Comparison of ENCODE assay signal across 1 cellular context in the genomic region with DNA sequence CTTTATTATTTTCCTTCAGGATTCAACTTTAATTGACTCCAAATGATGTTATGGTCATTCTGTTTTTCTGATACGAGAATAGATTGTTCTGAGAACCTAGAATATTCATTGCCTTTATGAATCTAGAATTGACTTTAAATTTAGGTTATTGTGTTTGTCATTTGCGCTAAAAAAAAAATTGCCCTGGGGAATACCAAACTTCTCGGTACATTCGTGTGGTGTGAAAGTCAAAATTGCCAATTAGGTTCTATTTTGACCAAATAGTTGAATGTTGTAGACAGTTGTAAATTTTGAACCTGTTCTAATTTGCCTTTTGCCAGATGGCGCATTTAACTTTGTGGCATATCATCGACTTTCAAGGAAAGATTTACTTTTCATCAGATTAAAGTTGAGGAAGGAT.
TF ChIP-seq lines count a peak whose summit lies in the region.

No MANE protein-coding gene starts in this region.

TF ChIP-seq in GM12878, 131 proteins besides CTCF, POLR2A, EP300 and RAD21 (continues in another document):
- TF ChIP-seq RELA (IDR thresholded peaks at IDR 0.05; ENCODE audit: borderline replicate concordance, partially characterized antibody) (no peak), IRF4 (IDR thresholded peaks at IDR 0.05; ENCODE audit: low read depth, low read length) (no peak), MEF2B (IDR thresholded peaks at IDR 0.05; ENCODE audit: partially characterized antibody, poor library complexity, severe bottlenecking) (peak; percentile 74), CHD1 (IDR thresholded peaks at IDR 0.05; ENCODE audit: low read depth, low read length) (no peak), SREBF1 (IDR thresholded peaks at IDR 0.05; ENCODE audit: low read length) (no peak), SMAD5 (IDR thresholded peaks at IDR 0.05; ENCODE audit: low read depth) (no peak), GATAD2B (conservative IDR thresholded peaks at IDR 0.05; ENCODE audit: low read depth) (no peak), CBX5 (IDR thresholded peaks at IDR 0.05; ENCODE audit: low read depth) (no peak), REST (IDR thresholded peaks at IDR 0.05; ENCODE audit: low read depth, low read length) (no peak), FOS (IDR thresholded peaks at IDR 0.05; ENCODE audit: borderline replicate concordance, extremely low read depth, insufficient read length) (no peak), SIN3A (IDR thresholded peaks at IDR 0.05; ENCODE audit: low read depth, low read length) (no peak), JUNB (IDR thresholded peaks at IDR 0.05) (peak; percentile 12; the same call in 1 of the 2 replicates), NFIC (IDR thresholded peaks at IDR 0.05; ENCODE audit: low read depth, low read length) (peak; percentile 18; the same call in 1 of the 2 replicates), WRNIP1 (IDR thresholded peaks at IDR 0.05; ENCODE audit: borderline replicate concordance, low read depth, low read length) (no peak), SP1 (IDR thresholded peaks at IDR 0.05; ENCODE audit: low read depth, low read length) (no peak), ZNF384 (IDR thresholded peaks at IDR 0.05; ENCODE audit: borderline replicate concordance, low read depth, low read length) (peak; percentile 52; the same call in 1 of the 2 replicates), EGR1 (IDR thresholded peaks at IDR 0.05; ENCODE audit: borderline replicate concordance in 1 of 2, low read depth in 2 of 2, low read length in 2 of 2) (no peak), RUNX3 (IDR thresholded peaks at IDR 0.05; ENCODE audit: low read length) (peak; percentile 29; the same call in 1 of the 2 replicates), YY1 (IDR thresholded peaks at IDR 0.05; ENCODE audit: low read depth, low read length) (no peak), CBFB (IDR thresholded peaks at IDR 0.05; ENCODE audit: low read depth) (no peak), CEBPZ (IDR thresholded peaks at IDR 0.05; ENCODE audit: low read depth, low read length) (no peak), E4F1 (IDR thresholded peaks at IDR 0.05; ENCODE audit: borderline replicate concordance, partially characterized antibody) (no peak), ZNF687 (IDR thresholded peaks at IDR 0.05) (no peak), ZNF274 (IDR thresholded peaks at IDR 0.05; ENCODE audit: insufficient read depth, insufficient read length) (no peak), NBN (IDR thresholded peaks at IDR 0.05) (no peak), E2F8 (IDR thresholded peaks at IDR 0.05; ENCODE audit: low read depth, partially characterized antibody) (no peak), POU2F2 (IDR thresholded peaks at IDR 0.05; ENCODE audit: borderline replicate concordance, low read depth, low read length) (no peak), EZH2 (IDR thresholded peaks at IDR 0.05; ENCODE audit: borderline replicate concordance, control insufficient read depth, low read depth, low read length) (no peak), IKZF1 (conservative IDR thresholded peaks at IDR 0.05) (no peak), MTA2 (IDR thresholded peaks at IDR 0.05; ENCODE audit: low read depth) (peak; percentile 54; the same call in 1 of the 2 replicates), TBL1XR1 (IDR thresholded peaks at IDR 0.05; ENCODE audit: low read depth, low read length) (no peak), ETV6 (conservative IDR thresholded peaks at IDR 0.05 in 1 of 2, IDR thresholded peaks at IDR 0.05 in 1 of 2; ENCODE audit: borderline replicate concordance in 1 of 2, low read depth in 1 of 2) (no peak), BHLHE40 (IDR thresholded peaks at IDR 0.05; ENCODE audit: borderline replicate concordance in 1 of 2, low read depth in 2 of 2, low read length in 1 of 2) (no peak), KDM1A (IDR thresholded peaks at IDR 0.05; ENCODE audit: borderline replicate concordance) (no peak), CREB1 (IDR thresholded peaks at IDR 0.05; ENCODE audit: low read depth) (no peak), PAX8 (IDR thresholded peaks at IDR 0.05) (no peak), JUND (IDR thresholded peaks at IDR 0.05; ENCODE audit: low read depth, low read length) (no peak), BMI1 (IDR thresholded peaks at IDR 0.05; ENCODE audit: borderline replicate concordance) (no peak), ASH2L (IDR thresholded peaks at IDR 0.05; ENCODE audit: borderline replicate concordance, low read depth) (no peak), CEBPB (IDR thresholded peaks at IDR 0.05; ENCODE audit: borderline replicate concordance in 1 of 2, low read depth in 2 of 2, low read length in 2 of 2) (no peak), HDGF (IDR thresholded peaks at IDR 0.05) (no peak), SMC3 (IDR thresholded peaks at IDR 0.05; ENCODE audit: borderline replicate concordance, low read length) (no peak), CBX3 (IDR thresholded peaks at IDR 0.05; ENCODE audit: borderline replicate concordance, low read depth) (no peak), HDAC2 (IDR thresholded peaks at IDR 0.05) (no peak)
- TF ChIP-seq, protein P1, sequence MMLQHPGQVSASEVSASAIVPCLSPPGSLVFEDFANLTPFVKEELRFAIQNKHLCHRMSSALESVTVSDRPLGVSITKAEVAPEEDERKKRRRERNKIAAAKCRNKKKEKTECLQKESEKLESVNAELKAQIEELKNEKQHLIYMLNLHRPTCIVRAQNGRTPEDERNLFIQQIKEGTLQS (IDR thresholded peaks at IDR 0.05; ENCODE audit: borderline replicate concordance, extremely low read depth, low read depth, low read length), result no peak
- TF ChIP-seq, protein P2, sequence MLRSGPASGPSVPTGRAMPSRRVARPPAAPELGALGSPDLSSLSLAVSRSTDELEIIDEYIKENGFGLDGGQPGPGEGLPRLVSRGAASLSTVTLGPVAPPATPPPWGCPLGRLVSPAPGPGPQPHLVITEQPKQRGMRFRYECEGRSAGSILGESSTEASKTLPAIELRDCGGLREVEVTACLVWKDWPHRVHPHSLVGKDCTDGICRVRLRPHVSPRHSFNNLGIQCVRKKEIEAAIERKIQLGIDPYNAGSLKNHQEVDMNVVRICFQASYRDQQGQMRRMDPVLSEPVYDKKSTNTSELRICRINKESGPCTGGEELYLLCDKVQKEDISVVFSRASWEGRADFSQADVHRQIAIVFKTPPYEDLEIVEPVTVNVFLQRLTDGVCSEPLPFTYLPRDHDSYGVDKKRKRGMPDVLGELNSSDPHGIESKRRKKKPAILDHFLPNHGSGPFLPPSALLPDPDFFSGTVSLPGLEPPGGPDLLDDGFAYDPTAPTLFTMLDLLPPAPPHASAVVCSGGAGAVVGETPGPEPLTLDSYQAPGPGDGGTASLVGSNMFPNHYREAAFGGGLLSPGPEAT (IDR thresholded peaks at IDR 0.05; ENCODE audit: low read depth), result peak; percentile 26; the same call in 1 of the 2 replicates
